23 cellular contexts compared by ENCODE assay signal in the genomic region with DNA sequence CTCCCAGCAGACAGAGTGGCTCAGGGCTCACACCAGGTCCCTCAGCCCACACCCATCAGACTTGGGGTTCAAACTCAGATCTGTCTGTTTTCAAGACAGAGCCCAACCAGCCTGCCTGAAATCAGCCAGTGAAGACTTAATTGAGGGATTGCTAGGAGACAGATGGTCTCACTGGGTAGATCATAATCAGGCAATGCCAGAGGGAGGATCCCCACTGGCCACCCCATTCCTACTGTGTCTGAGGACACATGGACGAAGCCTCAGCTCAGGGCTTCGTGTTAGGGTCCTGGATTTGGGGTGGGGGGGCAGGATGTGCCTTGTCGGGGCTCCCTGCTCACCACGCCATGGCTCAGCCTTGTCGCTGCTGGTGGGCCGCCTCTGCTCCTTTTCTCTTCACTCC. TPM values are rescaled to one million over a fixed set of nuclear protein-coding genes. Genes with fewer than 3 reads are reported as not detected.
A peak's percentile ranks its signal among the peaks of the same experiment; 100 is the strongest.
DNase-seq lines count a peak whose midpoint lies in the region; ATAC-seq, FAIRE-seq and TF ChIP-seq lines count a peak whose summit lies in the region.
"Had no signal": no experiment of that assay in that cellular context is flagged by ENCODE, and none has a peak within 500 bp of the region (broad histone marks: within the 10 kb centered on the region; RNA-seq: fewer than 3 reads in every experiment).

No MANE protein-coding gene starts in this region.

- in situ Hi-C loops in K562 (cut with MboI): loop anchor here (5.0 kb wide), 1 partner anchor 371 kb away; no protein-coding TSS in a partner anchor

- POLR2A ChIA-PET in activated CD8-positive, alpha-beta T cell treated with anti-CD3 and anti-CD28 coated beads, Interleukin-2, amount 10 ng/mL, durations not matched to agents 7 days and 5 days (lab: Charles Lee): interaction anchor here (1.0 kb wide), 1 partner anchor 29 kb away, joined by 5 read pairs; no protein-coding TSS in a partner anchor
- POLR2A ChIA-PET in activated CD8-positive, alpha-beta T cell treated with anti-CD3 and anti-CD28 coated beads for 36 hours (lab: Charles Lee): interaction anchor here (1.0 kb wide), 1 partner anchor 50 kb away, joined by 3 read pairs; a partner anchor contains a TSS
- POLR2A ChIA-PET in K562 (lab: Yijun Ruan, JAX): interaction anchor here (0.6 to 1.3 kb wide), 3 partner anchors 14 to 297 kb away, joined by 3 read pairs; no protein-coding TSS in a partner anchor

- no peak overlapping the region for H3K4me3 Mint-ChIP-seq in activated CD8-positive, alpha-beta T cell treated with anti-CD3 and anti-CD28 coated beads, Interleukin-2, amount 10 ng/mL, durations not matched to agents 7 days and 5 days
- H3K4me3 Mint-ChIP-seq in activated CD8-positive, alpha-beta T cell treated with anti-CD3 and anti-CD28 coated beads for 36 hours: no peak overlapping the region
- H3K4me3 Mint-ChIP-seq: CD4-positive, alpha-beta T cell; HFFc6 had no signal

- no peaks in the 10 kb centered on the region for H3K36me3 Mint-ChIP-seq in activated CD8-positive, alpha-beta T cell treated with anti-CD3 and anti-CD28 coated beads, Interleukin-2, amount 10 ng/mL, durations not matched to agents 7 days and 5 days (ENCODE audit: low read depth)
- no peaks in the 10 kb centered on the region for H3K36me3 Mint-ChIP-seq in activated CD8-positive, alpha-beta T cell treated with anti-CD3 and anti-CD28 coated beads for 36 hours (ENCODE audit: low read depth)

- H3K27ac Mint-ChIP-seq in activated CD8-positive, alpha-beta T cell treated with anti-CD3 and anti-CD28 coated beads, Interleukin-2, amount 10 ng/mL, durations not matched to agents 7 days and 5 days: no peak overlapping the region
- no peak overlapping the region for H3K27ac Mint-ChIP-seq in activated CD8-positive, alpha-beta T cell treated with anti-CD3 and anti-CD28 coated beads for 36 hours
- H3K27ac Mint-ChIP-seq: CD4-positive, alpha-beta T cell; HFFc6 had no signal

- H3K36me3 ChIP-seq in K562 (ENCODE audit: control insufficient read depth, insufficient read depth, low read length): no peaks in the 10 kb centered on the region
- H3K36me3 ChIP-seq: HAP-1 had no signal

- H3K4me1 Mint-ChIP-seq in activated CD8-positive, alpha-beta T cell treated with anti-CD3 and anti-CD28 coated beads, Interleukin-2, amount 10 ng/mL, durations not matched to agents 7 days and 5 days (ENCODE audit: low read depth): peaks cover 35% of the 10 kb centered on the region
- peaks cover 6% of the 10 kb centered on the region for H3K4me1 Mint-ChIP-seq in activated CD8-positive, alpha-beta T cell treated with anti-CD3 and anti-CD28 coated beads for 36 hours (ENCODE audit: low read depth)

- no peak for TF ChIP-seq EP300 in K562 (IDR thresholded peaks at IDR 0.05; ENCODE audit: low read length)

- no peaks in the 10 kb centered on the region for H3K79me2 ChIP-seq in K562 (ENCODE audit: control insufficient read depth, insufficient read depth, low read length)

- H3K9ac ChIP-seq in K562 (ENCODE audit: insufficient read depth in 1 of 2, low read depth in 2 of 2, low read length in 2 of 2): no peak overlapping the region
- H3K9ac ChIP-seq: GM23248 had no signal

- H3K4me1 ChIP-seq in K562 (replicated peaks in 1 of 2; ENCODE audit: control insufficient read depth in 2 of 2, insufficient read depth in 2 of 2, low read length in 2 of 2): peaks cover 38% of the 10 kb centered on the region in 2 experiments
- H3K4me1 ChIP-seq: A549, Caco-2, HAP-1 had no signal

- no peak overlapping the region for H2AFZ ChIP-seq in K562 (ENCODE audit: low read depth, low read length)
- H2AFZ ChIP-seq: GM23248 had no signal

- no peaks in the 10 kb centered on the region for H4K20me1 ChIP-seq in K562 (replicated peaks; ENCODE audit: control insufficient read depth, insufficient read depth, low read length)

- H3K4me2 ChIP-seq in K562 (ENCODE audit: insufficient read depth, low read length): no peak overlapping the region
- H3K4me2 ChIP-seq: A549 had no signal

- H3K4me3 ChIP-seq in K562: no peak overlapping the region
- H3K4me3 ChIP-seq: A549, GM23248, HAP-1 had no signal

- no peak for TF ChIP-seq RAD21 in K562 (CRISPR knock-in tag; conservative IDR thresholded peaks at IDR 0.05 in 1 of 2, IDR thresholded peaks at IDR 0.05 in 1 of 2)

- H3K27ac ChIP-seq in K562 (ENCODE audit: extremely low read depth, low read depth, low read length): no peak overlapping the region
- H3K27ac ChIP-seq: 22Rv1, A549, C4-2B, GM23248, HL-60 had no signal

- FAIRE-seq in K562 (lab: Jason Lieb, UNC): no peak
- FAIRE-seq: A549, GM12892, GM18507, HTR-8/SVneo had no signal

- no peaks in the 10 kb centered on the region for H3K9me1 ChIP-seq in K562 (ENCODE audit: control insufficient read depth, insufficient read depth, low read length)

- H3K9me3 Mint-ChIP-seq in activated CD8-positive, alpha-beta T cell treated with anti-CD3 and anti-CD28 coated beads, Interleukin-2, amount 10 ng/mL, durations not matched to agents 7 days and 5 days (ENCODE audit: insufficient read depth): no peaks in the 10 kb centered on the region
- no peaks in the 10 kb centered on the region for H3K9me3 Mint-ChIP-seq in activated CD8-positive, alpha-beta T cell treated with anti-CD3 and anti-CD28 coated beads for 36 hours
- H3K9me3 Mint-ChIP-seq: CD4-positive, alpha-beta T cell; HFFc6 had no signal

- WGBS in K562 (ENCODE audit: insufficient coverage, low coverage, missing lambda C conversion rate): 54% methylated on average over 6 of the region's 6 CpGs

- H3K27me3 ChIP-seq in K562 (ENCODE audit: control insufficient read depth in 2 of 2, insufficient read depth in 2 of 2, low read length in 2 of 2): no peaks in the 10 kb centered on the region

- peak; percentile 18 for DNase-seq in activated CD8-positive, alpha-beta T cell treated with anti-CD3 and anti-CD28 coated beads, Interleukin-2, amount 10 ng/mL, durations not matched to agents 7 days and 5 days
- no peak for DNase-seq in activated CD8-positive, alpha-beta T cell treated with anti-CD3 and anti-CD28 coated beads for 36 hours
- DNase-seq in activated effector memory CD4-positive, alpha-beta T cell treated with anti-CD3 and anti-CD28 coated beads, Interleukin-2, amount 50 U/mL, for 16 hours: peak; percentile 41
- DNase-seq in activated effector memory CD4-positive, alpha-beta T cell treated with Interleukin-2 at 50 U/mL for 16 hours: no peak
- no peak for DNase-seq in K562 (ENCODE audit: extremely low read depth in 1 of 4, low spot score in 3 of 4)
- DNase-seq in ureter (ENCODE audit: low spot score): peak; percentile 32
- no peak for DNase-seq in amygdala (lab: John Stamatoyannopoulos, UW)
- DNase-seq: AML-193; Caco-2; CD4-positive, alpha-beta T cell; DMS153; DMS79; GDM1; GM23248; HFFc6 had no signal

- H3K9me3 ChIP-seq in K562 (replicated peaks; ENCODE audit: control insufficient read depth, insufficient read depth, low read depth, low read length): peaks cover 14% of the 10 kb centered on the region
- H3K9me3 ChIP-seq: A549, HAP-1 had no signal

- peaks cover 24% of the 10 kb centered on the region for H3K27me3 Mint-ChIP-seq in activated CD8-positive, alpha-beta T cell treated with anti-CD3 and anti-CD28 coated beads, Interleukin-2, amount 10 ng/mL, durations not matched to agents 7 days and 5 days (ENCODE audit: low read depth)
- peaks cover 3% of the 10 kb centered on the region for H3K27me3 Mint-ChIP-seq in activated CD8-positive, alpha-beta T cell treated with anti-CD3 and anti-CD28 coated beads for 36 hours
- H3K27me3 Mint-ChIP-seq: CD4-positive, alpha-beta T cell had no signal

- CTCF ChIA-PET in activated CD8-positive, alpha-beta T cell treated with anti-CD3 and anti-CD28 coated beads, Interleukin-2, amount 10 ng/mL, durations not matched to agents 7 days and 5 days (lab: Charles Lee): interaction anchor here (1.5 to 2.0 kb wide), 4 partner anchors 8 to 378 kb away, joined by 3 to 12 read pairs (median 5); a partner anchor contains a TSS
- CTCF ChIA-PET in activated CD8-positive, alpha-beta T cell treated with anti-CD3 and anti-CD28 coated beads for 36 hours (lab: Charles Lee): interaction anchor here (1.4 to 3.9 kb wide), 2 partner anchors 7 to 130 kb away, joined by 3 to 21 read pairs; no protein-coding TSS in a partner anchor
- CTCF ChIA-PET in K562 (lab: Yijun Ruan, JAX; ENCODE audit: low intra/inter-chr PET ratio): no interaction called here

- BruUV-seq in K562 (replicated peaks; lab: Mats Ljungman, UMichigan): no TSS peak

- no peak for TF ChIP-seq CTCF in activated CD8-positive, alpha-beta T cell treated with anti-CD3 and anti-CD28 coated beads for 36 hours (IDR thresholded peaks at IDR 0.05)
- no peak for TF ChIP-seq CTCF in K562 (IDR thresholded peaks at IDR 0.05 in 2 of 3, conservative IDR thresholded peaks at IDR 0.05 in 1 of 3; ENCODE audit: insufficient read depth in 2 of 3, low read depth in 1 of 3, low read length in 3 of 3)

- TF ChIP-seq POLR2A in K562 (conservative IDR thresholded peaks at IDR 0.05): no peak

- no peak for ATAC-seq in activated CD8-positive, alpha-beta T cell treated with anti-CD3 and anti-CD28 coated beads, Interleukin-2, amount 10 ng/mL, durations not matched to agents 7 days and 5 days
- ATAC-seq in activated CD8-positive, alpha-beta T cell treated with anti-CD3 and anti-CD28 coated beads for 36 hours: no peak
- ATAC-seq in K562: no peak
- ATAC-seq: A549 had no signal

- intact Hi-C loops in activated CD8-positive, alpha-beta T cell treated with anti-CD3 and anti-CD28 coated beads for 36 hours (cut with micrococcal nuclease): no loop called here
- intact Hi-C loops in K562 (cut with micrococcal nuclease): no loop called here

RNA-seq across cellular contexts. Expression of a gene that starts 21.1 kb away (rescaled TPM):
- 100 to 1,000 TPM; 129 to 139 TPM for total RNA-seq in activated CD8-positive, alpha-beta T cell treated with anti-CD3 and anti-CD28 coated beads, Interleukin-2, amount 10 ng/mL, durations not matched to agents 7 days and 5 days
- 100 to 1,000 TPM; 147 TPM for total RNA-seq in activated CD8-positive, alpha-beta T cell treated with anti-CD3 and anti-CD28 coated beads for 36 hours
- 15.0 and 31.2 TPM in 2 replicates for total RNA-seq in K562 (2011; cell fraction: chromatin; rRNA removed; ENCODE audit: low replicate concordance)
- 24.3 and 25.7 TPM in 2 replicates for total RNA-seq in K562 (2011; cell fraction: nucleolus; rRNA removed)
- 24.3 and 28.9 TPM in 2 replicates for total RNA-seq in K562 (2011; cell fraction: nucleoplasm; rRNA removed)
- total RNA-seq in K562 (2014; rRNA removed): 44.1 and 53.7 TPM in 2 replicates
- 32.0 and 40.3 TPM in 2 replicates for total RNA-seq in K562 (2014; rRNA removed; fragmentation: Illumina TruSeq; extraction: Trizol)
- total RNA-seq in K562 (2015; rRNA removed; fragmentation: Illumina TruSeq; extraction: Trizol): 36.8 and 38.1 TPM in 2 replicates
- total RNA-seq in K562 (2021): 114 and 119 TPM in 2 replicates
- 45.6 and 52.7 TPM in 2 replicates for polyA plus RNA-seq in K562 (2011; rRNA removed)
- polyA plus RNA-seq in K562 (2011; cell fraction: cytosol; rRNA removed): 69.5 and 81.8 TPM in 2 replicates
- 23.0 and 28.0 TPM in 2 replicates for polyA plus RNA-seq in K562 (2011; cell fraction: nucleus; rRNA removed)
- 80.6 and 187 TPM in 2 replicates for polyA plus RNA-seq in K562 (2012)
- polyA plus RNA-seq in K562 (2014; fragmentation: Illumina TruSeq; extraction: Trizol): 53.9 and 60.8 TPM in 2 replicates
- 1 to 10 TPM; 2.3 to 3.2 TPM for polyA plus RNA-seq in K562 (2014; fragmentation: Nextera tagmentation; extraction: Ambion mirVana)
- polyA plus RNA-seq in K562 (2014; rRNA removed): 41.9 and 42.2 TPM in 2 replicates
- polyA minus RNA-seq in K562 (2011; rRNA and poly(A)+ RNA removed): 42.6 and 50.7 TPM in 2 replicates
- polyA minus RNA-seq in K562 (2011; cell fraction: cytosol; rRNA and poly(A)+ RNA removed): 44.9 and 65.3 TPM in 2 replicates
- 7.5 and 16.1 TPM in 2 replicates for polyA minus RNA-seq in K562 (2011; cell fraction: nucleus; rRNA and poly(A)+ RNA removed)
- total RNA-seq in ureter: 104 TPM

Comparison
In these comparisons a context has a peak if more than half of its experiments do, and no peak if none do; other contexts are left out.
1. DNase-seq: peak in activated CD8-positive, alpha-beta T cell treated with anti-CD3 and anti-CD28 coated beads, Interleukin-2, amount 10 ng/mL, durations not matched to agents 7 days and 5 days (single experiment), activated effector memory CD4-positive, alpha-beta T cell treated with anti-CD3 and anti-CD28 coated beads, Interleukin-2, amount 50 U/mL, for 16 hours (single experiment) and ureter (single experiment); none in activated CD8-positive, alpha-beta T cell treated with anti-CD3 and anti-CD28 coated beads for 36 hours (single experiment), activated effector memory CD4-positive, alpha-beta T cell treated with Interleukin-2 at 50 U/mL for 16 hours (single experiment), K562 (0 of 4) and amygdala (0 of 56).